ENCODE assay signal across 8 cellular contexts in the genomic region with DNA sequence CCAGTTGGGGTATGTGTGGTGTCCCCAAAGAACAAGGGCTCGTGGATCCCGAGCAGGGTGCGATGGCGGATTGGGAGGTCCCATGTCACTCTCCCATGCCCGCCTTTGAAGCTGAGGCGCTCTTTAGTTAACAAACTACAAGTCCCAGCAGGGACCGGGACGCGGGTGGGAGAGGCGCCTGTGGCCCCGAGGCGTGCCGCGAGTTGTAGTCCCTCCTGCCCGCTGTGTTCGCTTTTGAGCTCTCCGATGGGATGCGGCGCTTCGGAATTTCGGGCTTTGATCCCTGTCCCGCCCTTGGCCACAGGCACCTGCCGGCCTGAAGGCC. TPM values are rescaled to one million over a fixed set of nuclear protein-coding genes. Genes with fewer than 3 reads are reported as not detected.
A peak's percentile ranks its signal among the peaks of the same experiment; 100 is the strongest.
DNase-seq lines count a peak whose midpoint lies in the region; ATAC-seq and TF ChIP-seq lines count a peak whose summit lies in the region.

No MANE protein-coding gene starts in this region.

- H3K27ac Mint-ChIP-seq in T-helper 17 cell = peak overlapping the region; percentile 88
- H3K27ac Mint-ChIP-seq in nephron progenitor cell = no peak overlapping the region

- H3K4me3 ChIP-seq in endocrine pancreas (ENCODE audit: control insufficient read depth, insufficient read depth, low read length) (no peak overlapping the region), mucosa of descending colon (no peak overlapping the region), upper lobe of left lung (peak overlapping the region; percentile 45 to 52 (median 46))

- no peak for DNase-seq in T-helper 17 cell
- peak in 2 of 3 donors; percentile 52 to 65 for DNase-seq in mucosa of descending colon
- DNase-seq in upper lobe of left lung = peak; percentile 59 to 88
- DNase-seq in nephron progenitor cell = no peak
- DNase-seq in NCI-H2081 treated with DMSO at 0.1 percent for 48 hours (lab: John Stamatoyannopoulos, UW) = no peak

- H3K27ac ChIP-seq in 22Rv1 (peak overlapping the region; percentile 23), upper lobe of left lung (peak overlapping the region; percentile 66 to 93 (median 80))

- intact Hi-C loops in mucosa of descending colon (cut with DNase I, micrococcal nuclease) = no loop called here

- H3K4me1 ChIP-seq in endocrine pancreas (ENCODE audit: control insufficient read depth, insufficient read depth, low read length) (no peaks in the 10 kb centered on the region), mucosa of descending colon (ENCODE audit: low read depth) (peaks cover 3% of the 10 kb centered on the region), upper lobe of left lung (peaks cover 9 to 29% (median 24%) of the 10 kb centered on the region in 4 donors)

- WGBS in upper lobe of left lung, 2 donors = 46 to 54% methylated on average over 5 to 23 of the region's 23 CpGs

- peaks cover 4% of the 10 kb centered on the region for H3K36me3 Mint-ChIP-seq in T-helper 17 cell (ENCODE audit: low read depth)
- H3K36me3 Mint-ChIP-seq in nephron progenitor cell (ENCODE audit: low read depth) = peaks cover 55% of the 10 kb centered on the region

- TF ChIP-seq EP300 in upper lobe of left lung (IDR thresholded peaks at IDR 0.05) = no peak

- H3K9me3 Mint-ChIP-seq in nephron progenitor cell = no peaks in the 10 kb centered on the region

- H3K4me3 Mint-ChIP-seq in T-helper 17 cell (peak overlapping the region; percentile 91), nephron progenitor cell (no peak overlapping the region)

- H3K27me3 ChIP-seq in endocrine pancreas (ENCODE audit: control insufficient read depth, insufficient read depth, low read length) (no peaks in the 10 kb centered on the region), upper lobe of left lung (no peaks in the 10 kb centered on the region)

- H3K4me1 Mint-ChIP-seq in T-helper 17 cell (peaks cover 19% of the 10 kb centered on the region), nephron progenitor cell (peaks cover 57% of the 10 kb centered on the region)

- peak overlapping the region; percentile 62 for H3K9ac ChIP-seq in endocrine pancreas (ENCODE audit: control insufficient read depth, insufficient read depth, low read length)

- H3K9me3 ChIP-seq in T-helper 17 cell (ENCODE audit: control insufficient read depth, low read length, poor library complexity, severe bottlenecking) (no peaks in the 10 kb centered on the region), endocrine pancreas (ENCODE audit: control insufficient read depth, low read length) (no peaks in the 10 kb centered on the region), mucosa of descending colon (no peaks in the 10 kb centered on the region), upper lobe of left lung (no peaks in the 10 kb centered on the region)

- TF ChIP-seq CTCF in 22Rv1 (IDR thresholded peaks at IDR 0.05) (no peak), mucosa of descending colon (IDR thresholded peaks at IDR 0.05) (no peak), upper lobe of left lung (IDR thresholded peaks at IDR 0.05) (no peak), nephron progenitor cell (IDR thresholded peaks at IDR 0.05) (no peak)

- peak in 1 of 4 donors; percentile 41 for TF ChIP-seq POLR2A in upper lobe of left lung (IDR thresholded peaks at IDR 0.05)

- peak; percentile 62 for ATAC-seq in T-helper 17 cell
- peak; percentile 61 for ATAC-seq in mucosa of descending colon
- ATAC-seq in upper lobe of left lung (ENCODE audit: low FRiP score in 2 of 2) = peak; percentile 56 to 65
- ATAC-seq in GM19463 (IDR thresholded peaks at IDR 0.05; ENCODE audit: unreplicated experiment) = no peak

- no peaks in the 10 kb centered on the region for H3K27me3 Mint-ChIP-seq in T-helper 17 cell
- peaks cover 9% of the 10 kb centered on the region for H3K27me3 Mint-ChIP-seq in nephron progenitor cell (ENCODE audit: low read depth, poor library complexity)

- H3K36me3 ChIP-seq in endocrine pancreas (ENCODE audit: control insufficient read depth, insufficient read depth, low read length) = no peaks in the 10 kb centered on the region
- peaks cover 1% of the 10 kb centered on the region for H3K36me3 ChIP-seq in mucosa of descending colon (ENCODE audit: low read depth)
- peaks cover 17 to 42% (median 40%) of the 10 kb centered on the region in 4 donors for H3K36me3 ChIP-seq in upper lobe of left lung

RNA-seq across cellular contexts. Expression of gene CYTH2, which starts 10.9 kb away (rescaled TPM):
- total RNA-seq in T-helper 17 cell = 10 to 100 TPM; 42.3 to 53.4 TPM
- total RNA-seq in mucosa of descending colon = 10 to 100 TPM; 66.3 to 86.9 (median 69.3) TPM
- total RNA-seq in upper lobe of left lung = 100 to 1,000 TPM in 2 of 6 donors, 10 to 100 TPM in 4; 53.4 to 195 (median 77.0) TPM

RNA-seq across cellular contexts. Expression of gene KCNJ14, which starts 24.7 kb away (rescaled TPM):
- total RNA-seq in T-helper 17 cell = 1 to 10 TPM; 1.7 to 2.5 TPM
- total RNA-seq in mucosa of descending colon = 1 to 10 TPM in 1 of 3 donors, under 1 TPM in 2; 0.46 to 1.3 (median 0.67) TPM
- total RNA-seq in upper lobe of left lung = 1 to 10 TPM in 3 of 6 donors, under 1 TPM in 3; 0.54 to 1.9 (median 0.91) TPM

RNA-seq across cellular contexts. Expression of gene LMTK3, which starts 31.5 kb away (rescaled TPM):
- total RNA-seq in T-helper 17 cell (10 to 100 TPM; 11.5 to 18.4 TPM), mucosa of descending colon (1 to 10 TPM in 2 of 3 donors, under 1 TPM in 1; 0.48 to 2.6 (median 1.3) TPM), upper lobe of left lung (10 to 100 TPM in 4 of 6 donors, 1 to 10 TPM in 2; 4.9 to 45.1 (median 13.1) TPM)

RNA-seq across cellular contexts. Expression of gene GRWD1, which starts 34.3 kb away (rescaled TPM):
- total RNA-seq in T-helper 17 cell (10 to 100 TPM; 32.5 TPM), mucosa of descending colon (10 to 100 TPM; 19.7 to 26.8 (median 24.3) TPM), upper lobe of left lung (10 to 100 TPM; 10.5 to 44.1 (median 31.6) TPM)

Comparison
In these comparisons a context has a peak if more than half of its experiments do, and no peak if none do; other contexts are left out.
1. DNase-seq: peak in mucosa of descending colon (2 of 3) and upper lobe of left lung (2 of 2); none in T-helper 17 cell (0 of 3), nephron progenitor cell (single experiment) and NCI-H2081 treated with DMSO at 0.1 percent for 48 hours (single experiment).
2. H3K4me3 ChIP-seq: peak in upper lobe of left lung (4 of 4); none in endocrine pancreas (single experiment) and mucosa of descending colon (single experiment).